1 cellular context compared by ENCODE assay signal in the genomic region with DNA sequence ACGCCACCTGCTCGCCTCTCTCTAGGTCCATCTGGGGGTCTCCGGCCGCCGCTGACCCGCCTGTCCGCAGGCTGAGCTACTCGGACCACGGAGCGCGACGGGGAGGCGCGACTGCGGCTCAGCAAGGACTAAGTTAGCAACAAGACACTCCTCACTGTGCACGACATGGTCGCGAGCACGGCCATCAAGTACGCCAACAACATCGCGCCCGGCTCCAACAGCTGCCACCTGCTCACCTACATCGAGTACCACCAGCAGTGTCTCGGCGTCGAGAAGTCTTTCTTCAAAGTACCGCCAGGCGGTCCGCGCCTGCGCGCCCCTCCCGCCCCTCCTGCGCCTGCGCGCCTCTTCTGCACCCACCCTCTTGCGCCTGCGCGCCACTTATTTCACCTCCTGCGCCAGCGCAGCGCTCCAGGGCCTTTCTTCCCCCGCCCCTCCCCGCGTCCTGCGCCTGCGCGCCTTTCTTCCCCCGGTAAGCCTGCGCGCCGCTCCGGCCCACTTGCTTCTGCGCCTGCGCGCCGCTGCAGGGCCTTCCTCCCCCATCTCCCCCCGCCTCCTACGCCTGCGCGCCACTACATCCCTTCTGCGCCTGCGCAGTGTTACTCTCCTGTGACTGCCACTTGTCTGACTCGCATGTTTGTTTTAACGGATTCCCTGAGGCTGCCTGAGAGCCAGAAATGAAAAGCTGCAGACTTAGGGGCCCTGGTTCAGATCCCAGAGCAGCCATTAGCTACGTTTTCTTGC.
TF ChIP-seq lines count a peak whose summit lies in the region.

No MANE protein-coding gene starts in this region.

TF ChIP-seq in HepG2, 621 proteins besides CTCF, POLR2A, EP300 and RAD21 (continued from another document and continues in another):
- TF ChIP-seq, protein P1, sequence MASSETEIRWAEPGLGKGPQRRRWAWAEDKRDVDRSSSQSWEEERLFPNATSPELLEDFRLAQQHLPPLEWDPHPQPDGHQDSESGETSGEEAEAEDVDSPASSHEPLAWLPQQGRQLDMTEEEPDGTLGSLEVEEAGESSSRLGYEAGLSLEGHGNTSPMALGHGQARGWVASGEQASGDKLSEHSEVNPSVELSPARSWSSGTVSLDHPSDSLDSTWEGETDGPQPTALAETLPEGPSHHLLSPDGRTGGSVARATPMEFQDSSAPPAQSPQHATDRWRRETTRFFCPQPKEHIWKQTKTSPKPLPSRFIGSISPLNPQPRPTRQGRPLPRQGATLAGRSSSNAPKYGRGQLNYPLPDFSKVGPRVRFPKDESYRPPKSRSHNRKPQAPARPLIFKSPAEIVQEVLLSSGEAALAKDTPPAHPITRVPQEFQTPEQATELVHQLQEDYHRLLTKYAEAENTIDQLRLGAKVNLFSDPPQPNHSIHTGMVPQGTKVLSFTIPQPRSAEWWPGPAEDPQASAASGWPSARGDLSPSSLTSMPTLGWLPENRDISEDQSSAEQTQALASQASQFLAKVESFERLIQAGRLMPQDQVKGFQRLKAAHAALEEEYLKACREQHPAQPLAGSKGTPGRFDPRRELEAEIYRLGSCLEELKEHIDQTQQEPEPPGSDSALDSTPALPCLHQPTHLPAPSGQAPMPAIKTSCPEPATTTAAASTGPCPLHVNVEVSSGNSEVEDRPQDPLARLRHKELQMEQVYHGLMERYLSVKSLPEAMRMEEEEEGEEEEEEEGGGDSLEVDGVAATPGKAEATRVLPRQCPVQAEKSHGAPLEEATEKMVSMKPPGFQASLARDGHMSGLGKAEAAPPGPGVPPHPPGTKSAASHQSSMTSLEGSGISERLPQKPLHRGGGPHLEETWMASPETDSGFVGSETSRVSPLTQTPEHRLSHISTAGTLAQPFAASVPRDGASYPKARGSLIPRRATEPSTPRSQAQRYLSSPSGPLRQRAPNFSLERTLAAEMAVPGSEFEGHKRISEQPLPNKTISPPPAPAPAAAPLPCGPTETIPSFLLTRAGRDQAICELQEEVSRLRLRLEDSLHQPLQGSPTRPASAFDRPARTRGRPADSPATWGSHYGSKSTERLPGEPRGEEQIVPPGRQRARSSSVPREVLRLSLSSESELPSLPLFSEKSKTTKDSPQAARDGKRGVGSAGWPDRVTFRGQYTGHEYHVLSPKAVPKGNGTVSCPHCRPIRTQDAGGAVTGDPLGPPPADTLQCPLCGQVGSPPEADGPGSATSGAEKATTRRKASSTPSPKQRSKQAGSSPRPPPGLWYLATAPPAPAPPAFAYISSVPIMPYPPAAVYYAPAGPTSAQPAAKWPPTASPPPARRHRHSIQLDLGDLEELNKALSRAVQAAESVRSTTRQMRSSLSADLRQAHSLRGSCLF (CRISPR knock-in tag; IDR thresholded peaks at IDR 0.05; ENCODE audit: borderline replicate concordance): no peak
- TF ChIP-seq KDM4B (CRISPR knock-in tag; IDR thresholded peaks at IDR 0.05): no peak
- TF ChIP-seq KAT2B (IDR thresholded peaks at IDR 0.05; ENCODE audit: borderline replicate concordance, low read depth, low read length): no peak
- peak; percentile 82 for TF ChIP-seq ZNF709 (CRISPR knock-in tag; IDR thresholded peaks at IDR 0.05)
- no peak for TF ChIP-seq ZNF713 (CRISPR knock-in tag; IDR thresholded peaks at IDR 0.05)
- TF ChIP-seq SAP130 (CRISPR knock-in tag; IDR thresholded peaks at IDR 0.05; ENCODE audit: low read depth): peak; percentile 98
- TF ChIP-seq ZFP41 (CRISPR knock-in tag; IDR thresholded peaks at IDR 0.05; ENCODE audit: borderline replicate concordance): no peak
- TF ChIP-seq, protein P2, sequence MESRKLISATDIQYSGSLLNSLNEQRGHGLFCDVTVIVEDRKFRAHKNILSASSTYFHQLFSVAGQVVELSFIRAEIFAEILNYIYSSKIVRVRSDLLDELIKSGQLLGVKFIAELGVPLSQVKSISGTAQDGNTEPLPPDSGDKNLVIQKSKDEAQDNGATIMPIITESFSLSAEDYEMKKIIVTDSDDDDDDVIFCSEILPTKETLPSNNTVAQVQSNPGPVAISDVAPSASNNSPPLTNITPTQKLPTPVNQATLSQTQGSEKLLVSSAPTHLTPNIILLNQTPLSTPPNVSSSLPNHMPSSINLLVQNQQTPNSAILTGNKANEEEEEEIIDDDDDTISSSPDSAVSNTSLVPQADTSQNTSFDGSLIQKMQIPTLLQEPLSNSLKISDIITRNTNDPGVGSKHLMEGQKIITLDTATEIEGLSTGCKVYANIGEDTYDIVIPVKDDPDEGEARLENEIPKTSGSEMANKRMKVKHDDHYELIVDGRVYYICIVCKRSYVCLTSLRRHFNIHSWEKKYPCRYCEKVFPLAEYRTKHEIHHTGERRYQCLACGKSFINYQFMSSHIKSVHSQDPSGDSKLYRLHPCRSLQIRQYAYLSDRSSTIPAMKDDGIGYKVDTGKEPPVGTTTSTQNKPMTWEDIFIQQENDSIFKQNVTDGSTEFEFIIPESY (CRISPR knock-in tag; IDR thresholded peaks at IDR 0.05): no peak
- 0 out of 2 replicates have a peak, but pooled peaks have one; percentile 67 for TF ChIP-seq KLF9 (CRISPR knock-in tag; IDR thresholded peaks at IDR 0.05; ENCODE audit: low read depth)
- no peak for TF ChIP-seq ONECUT2 (CRISPR knock-in tag; IDR thresholded peaks at IDR 0.05)
- TF ChIP-seq, protein P3, sequence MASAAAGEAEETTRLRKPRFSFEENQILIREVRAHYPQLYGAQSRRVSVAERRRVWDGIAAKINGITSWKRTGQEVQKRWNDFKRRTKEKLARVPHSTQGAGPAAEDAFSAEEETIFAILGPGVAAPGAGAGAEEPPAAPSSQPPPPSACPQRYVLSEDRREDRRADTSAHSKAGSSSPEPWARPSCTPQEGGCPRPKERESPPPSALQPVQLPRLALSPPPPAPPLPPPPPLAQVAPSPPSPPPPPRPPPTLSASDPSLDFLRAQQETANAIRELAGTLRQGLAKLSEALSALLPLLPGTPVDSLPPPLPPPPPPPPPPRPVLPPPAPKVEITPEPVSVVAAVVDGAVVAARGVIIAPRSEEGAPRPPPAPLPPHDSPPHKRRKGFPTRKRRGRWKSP (CRISPR knock-in tag; IDR thresholded peaks at IDR 0.05): peak; percentile 67; the same call in 1 of the 2 replicates
- TF ChIP-seq, protein P4, sequence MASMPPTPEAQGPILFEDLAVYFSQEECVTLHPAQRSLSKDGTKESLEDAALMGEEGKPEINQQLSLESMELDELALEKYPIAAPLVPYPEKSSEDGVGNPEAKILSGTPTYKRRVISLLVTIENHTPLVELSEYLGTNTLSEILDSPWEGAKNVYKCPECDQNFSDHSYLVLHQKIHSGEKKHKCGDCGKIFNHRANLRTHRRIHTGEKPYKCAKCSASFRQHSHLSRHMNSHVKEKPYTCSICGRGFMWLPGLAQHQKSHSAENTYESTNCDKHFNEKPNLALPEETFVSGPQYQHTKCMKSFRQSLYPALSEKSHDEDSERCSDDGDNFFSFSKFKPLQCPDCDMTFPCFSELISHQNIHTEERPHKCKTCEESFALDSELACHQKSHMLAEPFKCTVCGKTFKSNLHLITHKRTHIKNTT (CRISPR knock-in tag; IDR thresholded peaks at IDR 0.05): no peak
- TF ChIP-seq ZNF562 (CRISPR knock-in tag; IDR thresholded peaks at IDR 0.05; ENCODE audit: borderline replicate concordance): no peak
- TF ChIP-seq, protein P5, sequence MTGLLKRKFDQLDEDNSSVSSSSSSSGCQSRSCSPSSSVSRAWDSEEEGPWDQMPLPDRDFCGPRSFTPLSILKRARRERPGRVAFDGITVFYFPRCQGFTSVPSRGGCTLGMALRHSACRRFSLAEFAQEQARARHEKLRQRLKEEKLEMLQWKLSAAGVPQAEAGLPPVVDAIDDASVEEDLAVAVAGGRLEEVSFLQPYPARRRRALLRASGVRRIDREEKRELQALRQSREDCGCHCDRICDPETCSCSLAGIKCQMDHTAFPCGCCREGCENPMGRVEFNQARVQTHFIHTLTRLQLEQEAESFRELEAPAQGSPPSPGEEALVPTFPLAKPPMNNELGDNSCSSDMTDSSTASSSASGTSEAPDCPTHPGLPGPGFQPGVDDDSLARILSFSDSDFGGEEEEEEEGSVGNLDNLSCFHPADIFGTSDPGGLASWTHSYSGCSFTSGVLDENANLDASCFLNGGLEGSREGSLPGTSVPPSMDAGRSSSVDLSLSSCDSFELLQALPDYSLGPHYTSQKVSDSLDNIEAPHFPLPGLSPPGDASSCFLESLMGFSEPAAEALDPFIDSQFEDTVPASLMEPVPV (CRISPR knock-in tag; IDR thresholded peaks at IDR 0.05): peak; percentile 64; the same call in 1 of the 2 replicates
- TF ChIP-seq GPN1 (CRISPR knock-in tag; IDR thresholded peaks at IDR 0.05; ENCODE audit: borderline replicate concordance): peak; percentile 76; the same call in 1 of the 2 replicates
- TF ChIP-seq CENPX (CRISPR knock-in tag; IDR thresholded peaks at IDR 0.05): no peak
- no peak for TF ChIP-seq ZFAT (CRISPR knock-in tag; conservative IDR thresholded peaks at IDR 0.05)
- TF ChIP-seq DNMT3B (CRISPR knock-in tag; conservative IDR thresholded peaks at IDR 0.05): no peak; the same call in 1 of the 2 replicates
- TF ChIP-seq SIX1 (CRISPR knock-in tag; IDR thresholded peaks at IDR 0.05; ENCODE audit: borderline replicate concordance): no peak
- TF ChIP-seq TAF15 (IDR thresholded peaks at IDR 0.05; ENCODE audit: low read depth, low read length, poor library complexity, severe bottlenecking): no peak
- TF ChIP-seq, protein P6, sequence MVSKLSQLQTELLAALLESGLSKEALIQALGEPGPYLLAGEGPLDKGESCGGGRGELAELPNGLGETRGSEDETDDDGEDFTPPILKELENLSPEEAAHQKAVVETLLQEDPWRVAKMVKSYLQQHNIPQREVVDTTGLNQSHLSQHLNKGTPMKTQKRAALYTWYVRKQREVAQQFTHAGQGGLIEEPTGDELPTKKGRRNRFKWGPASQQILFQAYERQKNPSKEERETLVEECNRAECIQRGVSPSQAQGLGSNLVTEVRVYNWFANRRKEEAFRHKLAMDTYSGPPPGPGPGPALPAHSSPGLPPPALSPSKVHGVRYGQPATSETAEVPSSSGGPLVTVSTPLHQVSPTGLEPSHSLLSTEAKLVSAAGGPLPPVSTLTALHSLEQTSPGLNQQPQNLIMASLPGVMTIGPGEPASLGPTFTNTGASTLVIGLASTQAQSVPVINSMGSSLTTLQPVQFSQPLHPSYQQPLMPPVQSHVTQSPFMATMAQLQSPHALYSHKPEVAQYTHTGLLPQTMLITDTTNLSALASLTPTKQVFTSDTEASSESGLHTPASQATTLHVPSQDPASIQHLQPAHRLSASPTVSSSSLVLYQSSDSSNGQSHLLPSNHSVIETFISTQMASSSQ (IDR thresholded peaks at IDR 0.05; ENCODE audit: low read depth): no peak
- TF ChIP-seq, protein P6 (CRISPR knock-in tag; IDR thresholded peaks at IDR 0.05; ENCODE audit: borderline replicate concordance): peak; percentile 54; the same call in 1 of the 2 replicates
- no peak for TF ChIP-seq DNMT1 (CRISPR knock-in tag; IDR thresholded peaks at IDR 0.05)
- TF ChIP-seq PAWR (CRISPR knock-in tag; IDR thresholded peaks at IDR 0.05; ENCODE audit: borderline replicate concordance): no peak
- no peak for TF ChIP-seq SRSF4 (IDR thresholded peaks at IDR 0.05; ENCODE audit: low read depth, low read length, poor library complexity, severe bottlenecking)
- TF ChIP-seq IKZF4 (CRISPR knock-in tag; IDR thresholded peaks at IDR 0.05; ENCODE audit: borderline replicate concordance, low read depth, not compliant biosample characterization): peak; percentile 87
- no peak for TF ChIP-seq ZNF737 (CRISPR knock-in tag; IDR thresholded peaks at IDR 0.05; ENCODE audit: borderline replicate concordance)
- TF ChIP-seq ZNF160 (CRISPR knock-in tag; IDR thresholded peaks at IDR 0.05): peak; percentile 73; the same call in 1 of the 2 replicates
- peak; percentile 95 for TF ChIP-seq ZNF343 (CRISPR knock-in tag; IDR thresholded peaks at IDR 0.05)
- TF ChIP-seq JUND (CRISPR knock-in tag; IDR thresholded peaks at IDR 0.05): no peak
- TF ChIP-seq GATAD1 (CRISPR knock-in tag; IDR thresholded peaks at IDR 0.05): peak; percentile 99
- peak; percentile 24; the same call in 1 of the 2 replicates for TF ChIP-seq ELF1 (CRISPR knock-in tag; IDR thresholded peaks at IDR 0.05)
- no peak for TF ChIP-seq ZNF543 (CRISPR knock-in tag; IDR thresholded peaks at IDR 0.05)
- no peak for TF ChIP-seq HMG20B (CRISPR knock-in tag; conservative IDR thresholded peaks at IDR 0.05)
- TF ChIP-seq ZNF816 (CRISPR knock-in tag; IDR thresholded peaks at IDR 0.05; ENCODE audit: borderline replicate concordance): no peak
- TF ChIP-seq SMC3 (IDR thresholded peaks at IDR 0.05; ENCODE audit: low read length): no peak
- no peak for TF ChIP-seq MTA3 (CRISPR knock-in tag; IDR thresholded peaks at IDR 0.05)
- TF ChIP-seq SMAD1 (CRISPR knock-in tag; IDR thresholded peaks at IDR 0.05; ENCODE audit: borderline replicate concordance, low read depth): no peak
- TF ChIP-seq NKX3-1 (CRISPR knock-in tag; IDR thresholded peaks at IDR 0.05): no peak
- TF ChIP-seq, protein P7, sequence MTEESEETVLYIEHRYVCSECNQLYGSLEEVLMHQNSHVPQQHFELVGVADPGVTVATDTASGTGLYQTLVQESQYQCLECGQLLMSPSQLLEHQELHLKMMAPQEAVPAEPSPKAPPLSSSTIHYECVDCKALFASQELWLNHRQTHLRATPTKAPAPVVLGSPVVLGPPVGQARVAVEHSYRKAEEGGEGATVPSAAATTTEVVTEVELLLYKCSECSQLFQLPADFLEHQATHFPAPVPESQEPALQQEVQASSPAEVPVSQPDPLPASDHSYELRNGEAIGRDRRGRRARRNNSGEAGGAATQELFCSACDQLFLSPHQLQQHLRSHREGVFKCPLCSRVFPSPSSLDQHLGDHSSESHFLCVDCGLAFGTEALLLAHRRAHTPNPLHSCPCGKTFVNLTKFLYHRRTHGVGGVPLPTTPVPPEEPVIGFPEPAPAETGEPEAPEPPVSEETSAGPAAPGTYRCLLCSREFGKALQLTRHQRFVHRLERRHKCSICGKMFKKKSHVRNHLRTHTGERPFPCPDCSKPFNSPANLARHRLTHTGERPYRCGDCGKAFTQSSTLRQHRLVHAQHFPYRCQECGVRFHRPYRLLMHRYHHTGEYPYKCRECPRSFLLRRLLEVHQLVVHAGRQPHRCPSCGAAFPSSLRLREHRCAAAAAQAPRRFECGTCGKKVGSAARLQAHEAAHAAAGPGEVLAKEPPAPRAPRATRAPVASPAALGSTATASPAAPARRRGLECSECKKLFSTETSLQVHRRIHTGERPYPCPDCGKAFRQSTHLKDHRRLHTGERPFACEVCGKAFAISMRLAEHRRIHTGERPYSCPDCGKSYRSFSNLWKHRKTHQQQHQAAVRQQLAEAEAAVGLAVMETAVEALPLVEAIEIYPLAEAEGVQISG (CRISPR knock-in tag; IDR thresholded peaks at IDR 0.05): peak; percentile 67; the same call in 1 of the 2 replicates
- TF ChIP-seq ELF3 (CRISPR knock-in tag; IDR thresholded peaks at IDR 0.05): 0 out of 2 replicates have a peak, but pooled peaks have one; percentile 39
- no peak for TF ChIP-seq ZNF44 (CRISPR knock-in tag; IDR thresholded peaks at IDR 0.05)
- peak; percentile 71; the same call in 1 of the 2 replicates for TF ChIP-seq BORCS8-MEF2B (CRISPR knock-in tag; IDR thresholded peaks at IDR 0.05)
- TF ChIP-seq ZNF530 (CRISPR knock-in tag; IDR thresholded peaks at IDR 0.05; ENCODE audit: low read depth): no peak
